Comparison of ENCODE assay signal across 26 cellular contexts in genomic region chr7:47744883-47745282, GRCh38.
"Had no signal": no experiment of that assay in that cellular context is flagged by ENCODE, and none has a peak within 500 bp of the region (broad histone marks: within the 10 kb centered on the region; RNA-seq: fewer than 3 reads in every experiment).

No MANE protein-coding gene starts in this region.

- ATAC-seq: esophagus mucosa; gastroesophageal sphincter; heart left ventricle; left lobe of liver; natural killer cell; stimulated activated naive B cell treated with anti-CD40 and anti-IgM and Interleukin-4, amounts not matched to agents 10 μg/mL and 1 μg/mL and 100 μg/mL, for 72 hours; stimulated activated naive CD8-positive, alpha-beta T cell treated with anti-CD3 and anti-CD28 coated beads, Interleukin-15, amount 100 ng/mL, for 72 hours had no signal

- H3K36me3 ChIP-seq: colonic mucosa, gastroesophageal sphincter, heart left ventricle, neural progenitor cell, pancreas, suprapubic skin, transverse colon had no signal

- H3K27me3 ChIP-seq: colonic mucosa, gastroesophageal sphincter, heart left ventricle, hepatocyte, neural progenitor cell, pancreas, transverse colon had no signal

- H3K36me3 Mint-ChIP-seq: natural killer cell; neural progenitor cell; stimulated activated naive B cell treated with anti-CD40 and anti-IgM and Interleukin-4, amounts not matched to agents 10 μg/mL and 1 μg/mL and 100 μg/mL, for 72 hours had no signal

- H3K9me3 Mint-ChIP-seq: dendritic cell treated with granulocyte-macrophage colony-stimulating factor and Interleukin-4, amounts not matched to agents 40 ng/mL and 50 ng/mL, for 4 days; endodermal cell; natural killer cell; neural progenitor cell; stimulated activated naive B cell treated with anti-CD40 and anti-IgM and Interleukin-4, amounts not matched to agents 10 μg/mL and 1 μg/mL and 100 μg/mL, for 72 hours; stimulated activated naive CD8-positive, alpha-beta T cell treated with anti-CD3 and anti-CD28 coated beads, Interleukin-15, amount 100 ng/mL, for 72 hours had no signal

- H3K27ac ChIP-seq: colonic mucosa, epithelial cell of prostate, gastroesophageal sphincter, heart left ventricle, hepatocyte, neural progenitor cell, pancreas, skin epidermis, suprapubic skin, transverse colon had no signal

- H3K9me3 ChIP-seq: colonic mucosa, gastroesophageal sphincter, heart left ventricle, pancreas, suprapubic skin, transverse colon had no signal

- H3K27ac Mint-ChIP-seq: dendritic cell treated with granulocyte-macrophage colony-stimulating factor and Interleukin-4, amounts not matched to agents 40 ng/mL and 50 ng/mL, for 4 days; natural killer cell; stimulated activated naive B cell treated with anti-CD40 and anti-IgM and Interleukin-4, amounts not matched to agents 10 μg/mL and 1 μg/mL and 100 μg/mL, for 72 hours; stimulated activated naive CD8-positive, alpha-beta T cell treated with anti-CD3 and anti-CD28 coated beads, Interleukin-15, amount 100 ng/mL, for 72 hours had no signal

- H3K4me3 Mint-ChIP-seq: dendritic cell treated with granulocyte-macrophage colony-stimulating factor and Interleukin-4, amounts not matched to agents 40 ng/mL and 50 ng/mL, for 4 days; endodermal cell; natural killer cell; stimulated activated naive B cell treated with anti-CD40 and anti-IgM and Interleukin-4, amounts not matched to agents 10 μg/mL and 1 μg/mL and 100 μg/mL, for 72 hours; stimulated activated naive CD8-positive, alpha-beta T cell treated with anti-CD3 and anti-CD28 coated beads, Interleukin-15, amount 100 ng/mL, for 72 hours had no signal

- H3K4me1 Mint-ChIP-seq: natural killer cell; stimulated activated naive CD8-positive, alpha-beta T cell treated with anti-CD3 and anti-CD28 coated beads, Interleukin-15, amount 100 ng/mL, for 72 hours had no signal

- H3K4me1 ChIP-seq: colonic mucosa, gastroesophageal sphincter, pancreas, suprapubic skin, transverse colon had no signal

- DNase-seq: central memory CD4-positive, alpha-beta T cell; colonic mucosa; effector CD8-positive, alpha-beta T cell; foreskin fibroblast; heart left ventricle; kidney; natural killer cell; nucleus accumbens; pancreas; retina; stimulated activated CD4-positive, alpha-beta T cell treated with anti-CD3 and anti-CD28 coated beads, Interleukin-15, amount 100 ng/mL, for 24 hours; stimulated activated CD4-positive, alpha-beta T cell treated with anti-CD3 and anti-CD28 coated beads, Interleukin-2, amount 100 ng/mL, for 48 hours; stimulated activated naive B cell treated with anti-CD40 and anti-IgM and Interleukin-4, amounts not matched to agents 10 μg/mL and 1 μg/mL and 100 μg/mL, for 72 hours; stimulated activated naive CD8-positive, alpha-beta T cell treated with anti-CD3 and anti-CD28 coated beads, Interleukin-15, amount 100 ng/mL, for 72 hours; transverse colon had no signal

- H3K4me3 ChIP-seq: colonic mucosa, gastroesophageal sphincter, heart left ventricle, hepatocyte, lung, neural progenitor cell, pancreas, skin epidermis, suprapubic skin, transverse colon had no signal
